17 cellular contexts compared by ENCODE assay signal in the genomic region with DNA sequence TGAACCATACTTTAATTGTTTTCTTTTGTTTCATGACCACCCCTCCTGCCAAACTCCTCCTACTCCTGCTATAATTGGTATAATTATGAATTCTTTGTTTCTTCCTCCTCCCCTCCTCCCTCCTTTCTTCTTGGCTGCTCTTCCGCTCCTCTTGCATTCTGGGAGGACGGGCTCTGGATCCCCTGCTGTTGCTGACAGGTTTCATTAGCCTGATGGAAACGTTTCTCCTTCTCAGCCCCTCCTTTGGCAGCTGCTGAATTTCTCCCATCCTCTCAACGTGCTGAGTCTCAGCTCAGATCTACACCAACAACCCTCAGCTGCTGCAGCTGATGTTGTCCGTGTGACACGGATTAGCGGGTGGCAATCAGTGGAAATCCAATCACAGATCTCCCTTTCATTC.
DNase-seq lines count a peak whose midpoint lies in the region; TF ChIP-seq lines count a peak whose summit lies in the region.
"Had no signal": no experiment of that assay in that cellular context is flagged by ENCODE, and none has a peak within 500 bp of the region (broad histone marks: within the 10 kb centered on the region; RNA-seq: fewer than 3 reads in every experiment).

No MANE protein-coding gene starts in this region.

- H3K79me1 ChIP-seq in H9 (ENCODE audit: insufficient read depth, low read depth, low read length, poor library complexity, severe bottlenecking), result no peaks in the 10 kb centered on the region
- no peaks in the 10 kb centered on the region for H3K79me1 ChIP-seq in mesendoderm (ENCODE audit: low read length)

- no peak overlapping the region for H4K8ac ChIP-seq in H9 (replicated peaks; ENCODE audit: insufficient read length, low read depth, low read length)
- no peak overlapping the region for H4K8ac ChIP-seq in mesendoderm (ENCODE audit: low read depth, low read length)

- H3K18ac ChIP-seq in H9 (ENCODE audit: insufficient read length, low read depth, low read length) (no peak overlapping the region), mesendoderm (ENCODE audit: low read length) (no peak overlapping the region)

- H4K5ac ChIP-seq in H9 (ENCODE audit: insufficient read length, low read depth, low read length), result no peak overlapping the region
- H4K5ac ChIP-seq in mesendoderm (ENCODE audit: low read length), result no peak overlapping the region

- no peak overlapping the region for H2AK5ac ChIP-seq in H9 (ENCODE audit: insufficient read length, low read length)
- H2AK5ac ChIP-seq in mesendoderm (ENCODE audit: low read length), result no peak overlapping the region

- no peak overlapping the region for H3K14ac ChIP-seq in H9 (ENCODE audit: insufficient read depth, low read length)

- no peak overlapping the region for H3K27ac ChIP-seq in H9 (ENCODE audit: insufficient read length, low read depth, low read length)
- H3K27ac ChIP-seq in SJCRH30, result peak overlapping the region; percentile 30; the same call in 1 of the 2 replicates
- no peak overlapping the region for H3K27ac ChIP-seq in mesendoderm (ENCODE audit: low read depth, low read length)
- H3K27ac ChIP-seq: colonic mucosa, heart left ventricle, SK-N-MC had no signal

- H3K4me3 Mint-ChIP-seq in H9, result no peak overlapping the region
- H3K4me3 Mint-ChIP-seq: activated CD4-positive, alpha-beta memory T cell treated with anti-CD3 and anti-CD28 coated beads for 36 hours; activated T-helper 17 cell treated with anti-CD3 and anti-CD28 coated beads, Interleukin-2, amount 50 U/mL, for 72 hours had no signal

- H3K4me2 ChIP-seq in H9 (ENCODE audit: insufficient read depth, insufficient read length, low read length) (no peak overlapping the region), mesendoderm (ENCODE audit: low read length) (no peak overlapping the region)

- H3K27ac Mint-ChIP-seq in H9, result peak overlapping the region in 1 of 3 experiments; percentile 84; a peak in 1 of 7 replicates
- H3K27ac Mint-ChIP-seq: activated CD4-positive, alpha-beta memory T cell treated with anti-CD3 and anti-CD28 coated beads for 36 hours; activated T-helper 17 cell treated with anti-CD3 and anti-CD28 coated beads, Interleukin-2, amount 50 U/mL, for 72 hours; CD14-positive monocyte had no signal

- H3K36me3 ChIP-seq in SJCRH30 (no peaks in the 10 kb centered on the region; the same call in 1 of the 2 replicates), mesendoderm (ENCODE audit: control insufficient read depth, insufficient read depth, low read length) (no peaks in the 10 kb centered on the region)
- H3K36me3 ChIP-seq: colonic mucosa, heart left ventricle had no signal

- H3K23ac ChIP-seq in H9 (ENCODE audit: insufficient read length, low read depth, low read length) (no peak overlapping the region), mesendoderm (ENCODE audit: low read length) (no peak overlapping the region)

- H3K4ac ChIP-seq in H9 (ENCODE audit: low read depth, low read length) (no peak overlapping the region), mesendoderm (ENCODE audit: low read depth, low read length) (no peak overlapping the region)

- H2BK120ac ChIP-seq in H9 (ENCODE audit: low read depth, low read length, poor library complexity, severe bottlenecking) (no peak overlapping the region), mesendoderm (ENCODE audit: low read depth, low read length) (no peak overlapping the region)

- no peak overlapping the region for H3T11ph ChIP-seq in H9 (ENCODE audit: low read length)

- no peak for TF ChIP-seq CTCF in H9 (conservative IDR thresholded peaks at IDR 0.05)

- H3K4me3 ChIP-seq in SJCRH30, result peak overlapping the region; percentile 38
- H3K4me3 ChIP-seq in mesendoderm (ENCODE audit: low read length), result no peak overlapping the region
- H3K4me3 ChIP-seq: colonic mucosa, heart left ventricle, SK-N-MC had no signal

- no peaks in the 10 kb centered on the region for H3K23me2 ChIP-seq in H9 (ENCODE audit: insufficient read length, low read depth, low read length, poor library complexity, severe bottlenecking)

- no peak overlapping the region for H2BK20ac ChIP-seq in H9 (ENCODE audit: low read depth, low read length, poor library complexity, severe bottlenecking)

- no peak overlapping the region for H4K91ac ChIP-seq in H9 (ENCODE audit: insufficient read length, low read depth, low read length)

- H3K4me1 Mint-ChIP-seq in H9, result peaks cover 9 to 11% of the 10 kb centered on the region in 2 experiments

- H3K56ac ChIP-seq in H9 (ENCODE audit: insufficient read length, low read depth, low read length) (no peak overlapping the region), mesendoderm (ENCODE audit: low read length) (no peak overlapping the region)

- H2BK5ac ChIP-seq in H9 (ENCODE audit: insufficient read length, low read length), result no peak overlapping the region
- no peak overlapping the region for H2BK5ac ChIP-seq in mesendoderm (ENCODE audit: low read length)

- no peaks in the 10 kb centered on the region for H3K27me3 Mint-ChIP-seq in H9 (ENCODE audit: low read depth)
- H3K27me3 Mint-ChIP-seq: activated CD4-positive, alpha-beta memory T cell treated with anti-CD3 and anti-CD28 coated beads for 36 hours; activated T-helper 17 cell treated with anti-CD3 and anti-CD28 coated beads, Interleukin-2, amount 50 U/mL, for 72 hours had no signal

- no peaks in the 10 kb centered on the region for H3K9me3 Mint-ChIP-seq in H9
- H3K9me3 Mint-ChIP-seq: activated CD4-positive, alpha-beta memory T cell treated with anti-CD3 and anti-CD28 coated beads for 36 hours; activated T-helper 17 cell treated with anti-CD3 and anti-CD28 coated beads, Interleukin-2, amount 50 U/mL, for 72 hours had no signal

- no peak overlapping the region for H2BK15ac ChIP-seq in H9 (ENCODE audit: low read depth, low read length)
- H2BK15ac ChIP-seq in mesendoderm (replicated peaks; ENCODE audit: low read depth), result no peak overlapping the region

- H3K36me3 Mint-ChIP-seq in H9 (ENCODE audit: insufficient read depth in 1 of 3, low read depth in 3 of 3), result no peaks in the 10 kb centered on the region
- H3K36me3 Mint-ChIP-seq: activated CD4-positive, alpha-beta memory T cell treated with anti-CD3 and anti-CD28 coated beads for 36 hours had no signal

- H2BK12ac ChIP-seq in H9 (ENCODE audit: insufficient read length, low read depth, low read length), result no peak overlapping the region

- H3K79me2 ChIP-seq in H9 (ENCODE audit: insufficient read depth, low read length) (no peaks in the 10 kb centered on the region), mesendoderm (ENCODE audit: control insufficient read depth, insufficient read depth, low read length) (no peaks in the 10 kb centered on the region)

- DNase-seq in D341Med (ENCODE audit: low spot score) (peak; percentile 83), H9 (peak; percentile 40), SJCRH30 (peak; percentile 78 to 88), mesendoderm (peak; percentile 47), OCI-M2 (lab: John Stamatoyannopoulos, UW; ENCODE audit: unreplicated experiment) (no peak), NCI-H2196 treated with DMSO at 0.1 percent for 48 hours (lab: John Stamatoyannopoulos, UW; ENCODE audit: unreplicated experiment) (no peak)
- no peak for DNase-seq in activated CD8-positive, alpha-beta memory T cell treated with anti-CD3 and anti-CD28 coated beads, Interleukin-2, amount 50 U/mL, for 4 hours
- no peak for DNase-seq in effector CD4-positive, alpha-beta T cell
- DNase-seq: activated CD4-positive, alpha-beta memory T cell treated with anti-CD3 and anti-CD28 coated beads for 36 hours; colonic mucosa; heart left ventricle; NK-92 treated with Interleukin-12 subunit alpha and Interleukin-12 subunit beta, amount 100 ng/mL, for 24 hours; stimulated activated CD4-positive, alpha-beta T cell treated with anti-CD3 and anti-CD28 coated beads, Interleukin-1b, Interleukin-23, amount 100 ng/mL, for 48 hours; trophoblast cell had no signal

- H4K20me1 ChIP-seq in H9 (ENCODE audit: control insufficient read depth, insufficient read depth, insufficient read length), result no peaks in the 10 kb centered on the region

- H3K4me1 ChIP-seq in H9 (ENCODE audit: insufficient read depth, low read length) (no peaks in the 10 kb centered on the region), SJCRH30 (0 out of 2 replicates have a peak, but pooled peaks cover 3% of the 10 kb centered on the region), mesendoderm (ENCODE audit: control insufficient read depth, low read depth, low read length) (peaks cover 2% of the 10 kb centered on the region)
- H3K4me1 ChIP-seq: colonic mucosa, heart left ventricle had no signal

- no peaks in the 10 kb centered on the region for H3K27me3 ChIP-seq in H9 (ENCODE audit: insufficient read depth, low read length)
- no peaks in the 10 kb centered on the region for H3K27me3 ChIP-seq in SJCRH30
- no peaks in the 10 kb centered on the region for H3K27me3 ChIP-seq in mesendoderm (ENCODE audit: insufficient read depth, low read length, poor library complexity)
- H3K27me3 ChIP-seq: colonic mucosa had no signal

- WGBS in H9 (ENCODE audit: extremely low coverage, insufficient read length, low lambda C conversion rate), result no CpG with 5 or more reads among the region's 7 CpGs
- WGBS in mesendoderm (ENCODE audit: extremely low coverage, insufficient coverage, low lambda C conversion rate), result no CpG with 5 or more reads among the region's 7 CpGs

- H2AFZ ChIP-seq in H9 (ENCODE audit: low read length), result peak overlapping the region; percentile 34

- H3K9me3 ChIP-seq in H9 (ENCODE audit: control insufficient read depth, low read depth, low read length), result no peaks in the 10 kb centered on the region
- H3K9me3 ChIP-seq in SJCRH30 (replicated peaks), result no peaks in the 10 kb centered on the region
- H3K9me3 ChIP-seq: colonic mucosa, heart left ventricle had no signal

- no peak overlapping the region for H3K9ac ChIP-seq in H9 (ENCODE audit: extremely low read depth, insufficient read length, low read length)
- H3K9ac ChIP-seq in mesendoderm (ENCODE audit: low read length), result no peak overlapping the region

Comparison
In these comparisons a context has a peak if more than half of its experiments do, and no peak if none do; other contexts are left out.
1. DNase-seq: peak in D341Med (single experiment), H9 (single experiment), SJCRH30 (2 of 2) and mesendoderm (single experiment); none in OCI-M2 (single experiment), activated CD8-positive, alpha-beta memory T cell treated with anti-CD3 and anti-CD28 coated beads, Interleukin-2, amount 50 U/mL, for 4 hours (single experiment), NCI-H2196 treated with DMSO at 0.1 percent for 48 hours (single experiment) and effector CD4-positive, alpha-beta T cell (single experiment).